22 cellular contexts compared by ENCODE assay signal in genomic region chrX:103461156-103461555, GRCh38. TPM values are rescaled to one million over a fixed set of nuclear protein-coding genes. Genes with fewer than 3 reads are reported as not detected.
"Had no signal": no experiment of that assay in that cellular context is flagged by ENCODE, and none has a peak within 500 bp of the region (broad histone marks: within the 10 kb centered on the region; RNA-seq: fewer than 3 reads in every experiment).

No MANE protein-coding gene starts in this region.

- H2AFZ ChIP-seq: parathyroid adenoma had no signal

- H3K4me2 ChIP-seq: smooth muscle cell had no signal

- H3K4me1 ChIP-seq: heart right ventricle, parathyroid adenoma, right lobe of liver, stomach had no signal

- H3K36me3 ChIP-seq: esophagus muscularis mucosa, heart right ventricle, right lobe of liver, stomach, transverse colon had no signal

- H3K9me3 ChIP-seq: esophagus muscularis mucosa, heart right ventricle, right lobe of liver, transverse colon had no signal

- H3K79me2 ChIP-seq: parathyroid adenoma had no signal

- H3K4me3 ChIP-seq: esophagus muscularis mucosa, heart right ventricle, right lobe of liver, smooth muscle cell, stomach, transverse colon had no signal

- H3K9ac ChIP-seq: parathyroid adenoma had no signal

- DNase-seq: activated CD4-positive, alpha-beta T cell treated with anti-CD3 and anti-CD28 coated beads for 4 hours; activated CD4-positive, alpha-beta T cell treated with anti-CD3 and anti-CD28 coated beads, Interleukin-2, amount 50 U/mL, for 48 hours; activated CD4-positive, CD25-positive, alpha-beta regulatory T cell; activated CD8-positive, alpha-beta memory T cell treated with anti-CD3 and anti-CD28 coated beads, Interleukin-2, amount 50 U/mL, for 48 hours; activated naive CD4-positive, alpha-beta T cell; activated naive CD8-positive, alpha-beta T cell treated with anti-CD3 and anti-CD28 coated beads, Interleukin-2, amount 10 ng/mL, durations not matched to agents 7 days and 5 days; activated T-cell treated with anti-CD3 and anti-CD28 coated beads, Interleukin-2, amount 50 U/mL, for 4 hours; effector CD8-positive, alpha-beta T cell; heart right ventricle; left colon; nephron progenitor cell; right lobe of liver; stimulated activated CD4-positive, alpha-beta T cell treated with anti-CD3 and anti-CD28 coated beads, Interleukin-15, amount 100 ng/mL, for 24 hours; stomach; transverse colon had no signal

- H3K27me3 ChIP-seq: esophagus muscularis mucosa, right lobe of liver, stomach, transverse colon had no signal

- ATAC-seq: activated T-cell treated with anti-CD3 and anti-CD28 coated beads, Interleukin-2, amount 50 U/mL, for 4 hours; heart right ventricle; left colon; right lobe of liver; stimulated activated memory B cell treated with anti-CD40 and anti-IgM and Interleukin-4, amounts not matched to agents 10 μg/mL and 1 μg/mL and 100 μg/mL, for 72 hours had no signal

- H3K27ac ChIP-seq: esophagus muscularis mucosa, heart right ventricle, parathyroid adenoma, right lobe of liver, stomach, transverse colon had no signal

RNA-seq across cellular contexts. Expression of gene RAB40A, which starts 58.1 kb away (rescaled TPM):
- total RNA-seq: activated T-helper 2 cell treated with anti-CD3 and anti-CD28 coated beads, Interferon-gamma antibody, Interleukin-2, Interleukin-4, amounts not matched to agents 10 μg/mL and 5 μg/mL and 100 μg/mL, durations not matched to agents 14 hours and 24 hours and 36 hours; mononuclear cell; pulmonary artery endothelial cell had no signal
